Comparison of ENCODE assay signal across 1 cellular context in genomic region chr16:48586083-48586482, GRCh38.
TF ChIP-seq lines count a peak whose summit lies in the region.

No MANE protein-coding gene starts in this region.

TF ChIP-seq in GM12878, 131 proteins besides CTCF, POLR2A, EP300 and RAD21:
- TF ChIP-seq ESRRA (IDR thresholded peaks at IDR 0.05; ENCODE audit: low read length) = no peak
- no peak for TF ChIP-seq USF2 (IDR thresholded peaks at IDR 0.05; ENCODE audit: borderline replicate concordance, low read depth, low read length)
- no peak for TF ChIP-seq MLLT1 (IDR thresholded peaks at IDR 0.05)
- no peak for TF ChIP-seq MEF2B (IDR thresholded peaks at IDR 0.05; ENCODE audit: partially characterized antibody, poor library complexity, severe bottlenecking)
- no peak for TF ChIP-seq PAX5 (IDR thresholded peaks at IDR 0.05; ENCODE audit: borderline replicate concordance, low read depth, low read length)
- TF ChIP-seq BCL3 (IDR thresholded peaks at IDR 0.05; ENCODE audit: borderline replicate concordance, insufficient read depth, low read depth, low read length, poor library complexity, severe bottlenecking) = no peak
- TF ChIP-seq MAX (IDR thresholded peaks at IDR 0.05; ENCODE audit: low read depth, low read length) = no peak
- no peak for TF ChIP-seq CHD1 (IDR thresholded peaks at IDR 0.05; ENCODE audit: low read depth, low read length)
- no peak for TF ChIP-seq MTA2 (IDR thresholded peaks at IDR 0.05; ENCODE audit: low read depth)
- no peak for TF ChIP-seq SMC3 (IDR thresholded peaks at IDR 0.05; ENCODE audit: borderline replicate concordance, low read length)
- no peak for TF ChIP-seq KLF5 (IDR thresholded peaks at IDR 0.05; ENCODE audit: partially characterized antibody)
- TF ChIP-seq EGR1 (IDR thresholded peaks at IDR 0.05; ENCODE audit: borderline replicate concordance in 1 of 2, low read depth in 2 of 2, low read length in 2 of 2) = no peak
- no peak for TF ChIP-seq JUNB (IDR thresholded peaks at IDR 0.05)
- TF ChIP-seq SIN3A (IDR thresholded peaks at IDR 0.05; ENCODE audit: low read depth, low read length) = no peak
- TF ChIP-seq SREBF2 (IDR thresholded peaks at IDR 0.05; ENCODE audit: low read length) = no peak
- TF ChIP-seq HSF1 (IDR thresholded peaks at IDR 0.05; ENCODE audit: low read depth, low read length) = no peak
- no peak for TF ChIP-seq ZNF24 (IDR thresholded peaks at IDR 0.05)
- no peak for TF ChIP-seq RBBP5 (conservative IDR thresholded peaks at IDR 0.05)
- no peak for TF ChIP-seq E2F8 (IDR thresholded peaks at IDR 0.05; ENCODE audit: low read depth, partially characterized antibody)
- no peak for TF ChIP-seq ZBTB11 (CRISPR knock-in tag; IDR thresholded peaks at IDR 0.05)
TF ChIP-seq in GM12878: peak in this region for 0.
